9 cellular contexts compared by ENCODE assay signal in genomic region chr12:78864483-78865296, GRCh38. TPM values are rescaled to one million over a fixed set of nuclear protein-coding genes. Genes with fewer than 3 reads are reported as not detected.
DNase-seq lines count a peak whose midpoint lies in the region; ATAC-seq and TF ChIP-seq lines count a peak whose summit lies in the region.
"Had no signal": no experiment of that assay in that cellular context is flagged by ENCODE, and none has a peak within 500 bp of the region (broad histone marks: within the 10 kb centered on the region; RNA-seq: fewer than 3 reads in every experiment).

Gene SYT1 (plus strand): TSS chr12:78864774.

- TF ChIP-seq EP300 in stomach (IDR thresholded peaks at IDR 0.05) = no peak

- 2 to 6% (median 5%) methylated on average over 19 to 44 of the region's 45 CpGs for WGBS in stomach, 5 donors

- no peaks in the 10 kb centered on the region for H3K36me3 ChIP-seq in stomach

- no peaks in the 10 kb centered on the region for H3K9me3 ChIP-seq in stomach

- no peak for TF ChIP-seq CTCF in GM10248 (IDR thresholded peaks at IDR 0.05; ENCODE audit: control extremely low read depth, extremely low read depth, low read depth, missing control alignments)
- no peak for TF ChIP-seq CTCF in choroid plexus epithelial cell (conservative IDR thresholded peaks at IDR 0.05; ENCODE audit: low read depth, low read length)
- TF ChIP-seq CTCF in stomach (IDR thresholded peaks at IDR 0.05) = no peak

- peaks cover 3 to 36% (median 22%) of the 10 kb centered on the region in 3 donors for H3K27me3 ChIP-seq in stomach

- intact Hi-C loops in stomach (cut with DNase I; ENCODE audit: low total_unique reads) = no loop called here

- H3K27ac ChIP-seq in stomach = no peak within 1 kb of the TSS

- peak; percentile 21 for ATAC-seq in HG02973 (IDR thresholded peaks at IDR 0.05; ENCODE audit: unreplicated experiment)

- DNase-seq in GM10248 (ENCODE audit: extremely low spot score) (peak; percentile 14), NCI-H446 treated with DMSO at 0.1 percent for 48 hours (lab: John Stamatoyannopoulos, UW) (peak; percentile 96), choroid plexus epithelial cell (ENCODE audit: low read depth) (peak; percentile 92), kidney tubule cell (ENCODE audit: low spot score) (peak; percentile 75), stomach (no peak), NK-92 (lab: John Stamatoyannopoulos, UW; ENCODE audit: unreplicated experiment) (no peak), HUDEP-2 (lab: John Stamatoyannopoulos, UW; ENCODE audit: unreplicated experiment in 76 of 76) (no peak)

- POLR2A ChIA-PET in GM10248 (lab: Yijun Ruan, JAX) = no interaction called here

- peaks cover 0 to 23% (median 19%) of the 10 kb centered on the region in 4 donors for H3K4me1 ChIP-seq in stomach

- CTCF ChIA-PET in GM10248 (lab: Yijun Ruan, JAX) = interaction anchor here (1.8 kb wide), 1 partner anchor 11 kb away, joined by 9 read pairs; no protein-coding TSS in a partner anchor

- H3K4me3 ChIP-seq in choroid plexus epithelial cell (ENCODE audit: low read depth, low read length) (peak within 1 kb of the TSS; percentile 80), stomach (peak within 1 kb of the TSS; percentile 32 to 49 (median 46))

- no peak for TF ChIP-seq POLR2A in stomach (IDR thresholded peaks at IDR 0.05)

RNA-seq across cellular contexts. Expression of gene SYT1, which starts in this region (rescaled TPM):
- total RNA-seq in stomach = 10 to 100 TPM in 1 of 5 donors, 1 to 10 TPM in 3, under 1 TPM in 1; under 0.01 to 11.4 (median 3.1) TPM
- polyA plus RNA-seq in stomach = under 1 TPM; 0.37 to 0.75 (median 0.46) TPM
- total RNA-seq: activated CD8-positive, alpha-beta memory T cell treated with anti-CD3 and anti-CD28 coated beads for 36 hours had no signal

Comparison
In these comparisons a context has a peak if more than half of its experiments do, and no peak if none do; other contexts are left out.
1. DNase-seq: peak in GM10248 (single experiment), NCI-H446 treated with DMSO at 0.1 percent for 48 hours (single experiment), choroid plexus epithelial cell (single experiment) and kidney tubule cell (single experiment); none in stomach (single experiment), NK-92 (single experiment) and HUDEP-2 (0 of 76).